Comparison of ENCODE assay signal across 9 cellular contexts in genomic region chr20:34522969-34523871, GRCh38. TPM values are rescaled to one million over a fixed set of nuclear protein-coding genes. Genes with fewer than 3 reads are reported as not detected.
DNase-seq lines count a peak whose midpoint lies in the region; ATAC-seq and TF ChIP-seq lines count a peak whose summit lies in the region.
"Had no signal": no experiment of that assay in that cellular context is flagged by ENCODE, and none has a peak within 500 bp of the region (broad histone marks: within the 10 kb centered on the region; RNA-seq: fewer than 3 reads in every experiment).

No MANE protein-coding gene starts in this region.

- no peak overlapping the region for H3K27ac Mint-ChIP-seq in activated CD8-positive, alpha-beta T cell treated with anti-CD3 and anti-CD28 coated beads, Interleukin-2, amount 10 ng/mL, durations not matched to agents 7 days and 5 days
- peak overlapping the region in 5 of 9 donors; percentile 4 to 84 (median 58) for H3K27ac Mint-ChIP-seq in naive thymus-derived CD4-positive, alpha-beta T cell

- TF ChIP-seq POLR2A in erythroblast (IDR thresholded peaks at IDR 0.05; ENCODE audit: low read length) (no peak), upper lobe of left lung (IDR thresholded peaks at IDR 0.05) (no peak)

- no peak overlapping the region for H3K4me3 ChIP-seq in naive thymus-derived CD4-positive, alpha-beta T cell (ENCODE audit: low read length)
- H3K4me3 ChIP-seq in upper lobe of left lung: no peak overlapping the region

- ATAC-seq in activated CD8-positive, alpha-beta T cell treated with anti-CD3 and anti-CD28 coated beads, Interleukin-2, amount 10 ng/mL, durations not matched to agents 7 days and 5 days: peak; percentile 83
- peak; percentile 84 for ATAC-seq in naive thymus-derived CD4-positive, alpha-beta T cell
- ATAC-seq in upper lobe of left lung (ENCODE audit: low FRiP score in 2 of 2) (no peak), GM18867 (IDR thresholded peaks at IDR 0.05; ENCODE audit: unreplicated experiment) (no peak)

- H3K4me3 Mint-ChIP-seq in activated CD8-positive, alpha-beta T cell treated with anti-CD3 and anti-CD28 coated beads, Interleukin-2, amount 10 ng/mL, durations not matched to agents 7 days and 5 days: no peak overlapping the region
- peak overlapping the region in 2 of 10 donors; percentile 1 to 76 for H3K4me3 Mint-ChIP-seq in naive thymus-derived CD4-positive, alpha-beta T cell

- 56 to 64% methylated on average over 17 of the region's 17 CpGs for WGBS in upper lobe of left lung, 2 donors

- TF ChIP-seq CTCF in upper lobe of left lung (IDR thresholded peaks at IDR 0.05): peak in 4 of 6 experiments; percentile 21 to 59 (median 45)

- no peaks in the 10 kb centered on the region for H3K27me3 ChIP-seq in naive thymus-derived CD4-positive, alpha-beta T cell (ENCODE audit: control insufficient read depth in 2 of 2, insufficient read depth in 2 of 2, low read length in 2 of 2)
- no peaks in the 10 kb centered on the region for H3K27me3 ChIP-seq in upper lobe of left lung
- H3K27me3 ChIP-seq: neutrophil had no signal

- no peaks in the 10 kb centered on the region for H3K9me3 Mint-ChIP-seq in activated CD8-positive, alpha-beta T cell treated with anti-CD3 and anti-CD28 coated beads, Interleukin-2, amount 10 ng/mL, durations not matched to agents 7 days and 5 days (ENCODE audit: insufficient read depth)
- H3K9me3 Mint-ChIP-seq in naive thymus-derived CD4-positive, alpha-beta T cell: no peaks in the 10 kb centered on the region

- CTCF ChIA-PET in activated CD8-positive, alpha-beta T cell treated with anti-CD3 and anti-CD28 coated beads, Interleukin-2, amount 10 ng/mL, durations not matched to agents 7 days and 5 days (lab: Charles Lee): interaction anchor here (0.6 to 4.6 kb wide), 13 partner anchors 14 to 247 kb away, joined by 3 to 85 read pairs (median 4); no protein-coding TSS in a partner anchor
- CTCF ChIA-PET in naive thymus-derived CD4-positive, alpha-beta T cell (lab: Charles Lee): interaction anchor here (1.0 to 4.6 kb wide), 3 partner anchors 160 to 224 kb away, joined by 3 to 45 read pairs (median 4); partner anchors contain the start of gene ITCH

- no peaks in the 10 kb centered on the region for H3K9me3 ChIP-seq in naive thymus-derived CD4-positive, alpha-beta T cell (ENCODE audit: control insufficient read depth in 2 of 3, low read length in 3 of 3)
- H3K9me3 ChIP-seq in upper lobe of left lung: no peaks in the 10 kb centered on the region
- H3K9me3 ChIP-seq: neutrophil had no signal

- H3K4me1 ChIP-seq in naive thymus-derived CD4-positive, alpha-beta T cell (ENCODE audit: control insufficient read depth in 2 of 2, insufficient read depth in 2 of 2, low read length in 2 of 2): peaks cover 7 to 15% of the 10 kb centered on the region in 2 donors
- peaks cover 23 to 59% (median 44%) of the 10 kb centered on the region in 4 donors for H3K4me1 ChIP-seq in upper lobe of left lung

- intact Hi-C loops in naive thymus-derived CD4-positive, alpha-beta T cell (cut with micrococcal nuclease): loop anchor here (1.0 kb wide), 2 partner anchors 211 to 333 kb away; no protein-coding TSS in a partner anchor

- DNase-seq in SHP77 (lab: John Stamatoyannopoulos, UW): peak; percentile 59 to 68
- DNase-seq in SHP77 treated with DMSO at 0.1 percent for 48 hours (lab: John Stamatoyannopoulos, UW): no peak
- peak; percentile 47 for DNase-seq in NCI-H2227 treated with DMSO at 0.1 percent for 48 hours (lab: John Stamatoyannopoulos, UW)
- DNase-seq in activated CD8-positive, alpha-beta T cell treated with anti-CD3 and anti-CD28 coated beads, Interleukin-2, amount 10 ng/mL, durations not matched to agents 7 days and 5 days: peak; percentile 63
- DNase-seq in erythroblast (lab: John Stamatoyannopoulos, UW): peak; percentile 68 to 81
- peak; percentile 33 to 60 (median 43) for DNase-seq in naive thymus-derived CD4-positive, alpha-beta T cell
- DNase-seq in upper lobe of left lung: peak in 1 of 2 donors; percentile 40

- POLR2A ChIA-PET in activated CD8-positive, alpha-beta T cell treated with anti-CD3 and anti-CD28 coated beads, Interleukin-2, amount 10 ng/mL, durations not matched to agents 7 days and 5 days (lab: Charles Lee): interaction anchor here (0.9 to 1.4 kb wide), 2 partner anchors 138 to 211 kb away, joined by 3 to 6 read pairs; no protein-coding TSS in a partner anchor
- POLR2A ChIA-PET in naive thymus-derived CD4-positive, alpha-beta T cell (lab: Charles Lee): interaction anchor here (1.0 kb wide), 1 partner anchor 211 kb away, joined by 3 read pairs; no protein-coding TSS in a partner anchor

- no peak for TF ChIP-seq EP300 in upper lobe of left lung (IDR thresholded peaks at IDR 0.05)

- H3K4me1 Mint-ChIP-seq in activated CD8-positive, alpha-beta T cell treated with anti-CD3 and anti-CD28 coated beads, Interleukin-2, amount 10 ng/mL, durations not matched to agents 7 days and 5 days (ENCODE audit: low read depth): peaks cover 15% of the 10 kb centered on the region
- peaks cover 24 to 69% (median 47%) of the 10 kb centered on the region in 7 donors for H3K4me1 Mint-ChIP-seq in naive thymus-derived CD4-positive, alpha-beta T cell

- peaks cover 40% of the 10 kb centered on the region for H3K36me3 Mint-ChIP-seq in activated CD8-positive, alpha-beta T cell treated with anti-CD3 and anti-CD28 coated beads, Interleukin-2, amount 10 ng/mL, durations not matched to agents 7 days and 5 days (ENCODE audit: low read depth)
- peaks cover 0 to 20% (median 10%) of the 10 kb centered on the region in 5 donors for H3K36me3 Mint-ChIP-seq in naive thymus-derived CD4-positive, alpha-beta T cell

- no peak overlapping the region for H3K27ac ChIP-seq in naive thymus-derived CD4-positive, alpha-beta T cell (ENCODE audit: low read depth, low read length)
- peak overlapping the region; percentile 2 to 63 (median 42) for H3K27ac ChIP-seq in upper lobe of left lung
- H3K27ac ChIP-seq: neutrophil had no signal

- no peaks in the 10 kb centered on the region for H3K27me3 Mint-ChIP-seq in activated CD8-positive, alpha-beta T cell treated with anti-CD3 and anti-CD28 coated beads, Interleukin-2, amount 10 ng/mL, durations not matched to agents 7 days and 5 days (ENCODE audit: low read depth)
- H3K27me3 Mint-ChIP-seq in naive thymus-derived CD4-positive, alpha-beta T cell: no peaks in the 10 kb centered on the region

- H3K36me3 ChIP-seq in naive thymus-derived CD4-positive, alpha-beta T cell (ENCODE audit: control insufficient read depth in 2 of 3, insufficient read depth in 3 of 3, low read length in 3 of 3): peaks cover 4 to 37% (median 8%) of the 10 kb centered on the region in 3 experiments
- H3K36me3 ChIP-seq in upper lobe of left lung: peaks cover 10 to 44% (median 15%) of the 10 kb centered on the region in 4 donors

RNA-seq across cellular contexts. Expression of gene DYNLRB1, which starts 7.0 kb away (rescaled TPM):
- 100 to 1,000 TPM in 1 of 2 experiments, 10 to 100 TPM in 1; 91.9 to 103 TPM for total RNA-seq in activated CD8-positive, alpha-beta T cell treated with anti-CD3 and anti-CD28 coated beads, Interleukin-2, amount 10 ng/mL, durations not matched to agents 7 days and 5 days
- total RNA-seq in naive thymus-derived CD4-positive, alpha-beta T cell: 10 to 100 TPM; 45.9 to 91.9 (median 60.7) TPM
- polyA plus RNA-seq in naive thymus-derived CD4-positive, alpha-beta T cell: 100 to 1,000 TPM; 246 to 275 TPM
- 100 to 1,000 TPM in 5 of 6 donors, 10 to 100 TPM in 1; 77.5 to 156 (median 122) TPM for total RNA-seq in upper lobe of left lung

RNA-seq across cellular contexts. Expression of gene MAP1LC3A, which starts 35.3 kb away (rescaled TPM):
- 1 to 10 TPM; 1.4 to 1.6 TPM for total RNA-seq in activated CD8-positive, alpha-beta T cell treated with anti-CD3 and anti-CD28 coated beads, Interleukin-2, amount 10 ng/mL, durations not matched to agents 7 days and 5 days
- 10 to 100 TPM in 1 of 5 experiments, 1 to 10 TPM in 2, under 1 TPM in 2; 0.60 to 10.3 (median 6.3) TPM for total RNA-seq in naive thymus-derived CD4-positive, alpha-beta T cell
- 1 to 10 TPM; 1.1 to 1.7 TPM for polyA plus RNA-seq in naive thymus-derived CD4-positive, alpha-beta T cell
- 100 to 1,000 TPM in 1 of 6 donors, 10 to 100 TPM in 5; 41.9 to 148 (median 71.8) TPM for total RNA-seq in upper lobe of left lung

Comparison
In these comparisons a context has a peak if more than half of its experiments do, and no peak if none do; other contexts are left out.
1. ATAC-seq: peak in activated CD8-positive, alpha-beta T cell treated with anti-CD3 and anti-CD28 coated beads, Interleukin-2, amount 10 ng/mL, durations not matched to agents 7 days and 5 days (single experiment) and naive thymus-derived CD4-positive, alpha-beta T cell (single experiment); none in upper lobe of left lung (0 of 2) and GM18867 (single experiment).